Comparison of ENCODE assay signal across 1 cellular context in the genomic region with DNA sequence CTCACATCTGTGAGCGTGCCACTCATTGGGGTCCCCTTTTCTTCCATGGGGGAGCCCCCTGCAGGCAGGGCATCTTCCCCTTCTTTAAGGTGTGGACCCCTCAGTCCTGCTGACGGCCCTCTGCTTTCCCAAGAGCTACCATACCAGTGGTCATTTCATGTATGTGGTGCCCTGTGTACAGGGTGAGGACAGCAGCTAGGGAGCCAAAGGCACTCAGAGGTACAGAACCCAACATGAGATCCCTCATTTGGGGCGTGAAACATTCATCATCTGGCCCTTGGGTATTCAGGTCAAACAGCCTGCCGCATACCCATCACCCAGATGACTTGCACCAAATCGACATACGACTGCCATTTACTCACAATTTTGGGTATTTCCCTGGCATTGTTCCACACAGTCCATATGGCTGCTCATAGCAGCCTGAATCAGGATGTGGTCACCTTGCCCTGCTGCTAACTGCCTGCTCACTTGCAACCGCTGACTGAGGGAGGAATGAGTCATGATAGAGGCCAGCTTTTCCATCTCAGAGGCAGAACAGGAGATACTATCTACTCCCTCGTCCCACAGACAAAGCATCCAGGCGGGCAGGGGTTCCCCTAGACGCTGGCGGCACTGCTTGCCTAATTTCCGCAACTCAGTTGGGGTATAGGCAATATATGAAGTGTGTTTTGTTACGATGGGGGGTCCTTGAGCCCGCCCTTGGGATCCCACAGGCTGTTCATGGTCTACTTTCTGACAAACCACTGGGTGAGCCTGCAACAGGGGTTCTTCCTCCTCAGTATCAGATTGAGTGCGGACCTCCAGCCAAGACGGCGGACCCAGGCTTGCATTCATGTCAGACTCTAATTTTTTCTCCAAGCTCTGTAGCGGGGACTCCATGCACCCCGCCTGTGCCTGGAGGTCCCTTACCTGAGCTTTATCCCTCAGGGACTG.
TF ChIP-seq lines count a peak whose summit lies in the region.

No MANE protein-coding gene starts in this region.

TF ChIP-seq in GM12878, 131 proteins besides CTCF, POLR2A, EP300 and RAD21 (continued from another document and continues in another):
- TF ChIP-seq ZBTB4 (CRISPR knock-in tag; IDR thresholded peaks at IDR 0.05) (no peak), YY1 (IDR thresholded peaks at IDR 0.05; ENCODE audit: low read depth, low read length) (0 out of 2 replicates have a peak, but pooled peaks have one; percentile 30), MYB (IDR thresholded peaks at IDR 0.05; ENCODE audit: borderline replicate concordance, low read depth, low read length) (peak; percentile 66; the same call in 1 of the 2 replicates), PAX8 (IDR thresholded peaks at IDR 0.05) (no peak), RUNX3 (IDR thresholded peaks at IDR 0.05; ENCODE audit: low read length) (peak; percentile 88), E2F4 (IDR thresholded peaks at IDR 0.05; ENCODE audit: low read depth, low read length) (no peak), PBX3 (IDR thresholded peaks at IDR 0.05; ENCODE audit: insufficient replicate concordance, low read depth, low read length) (peak; percentile 11), ZNF622 (IDR thresholded peaks at IDR 0.05) (no peak), CREB1 (IDR thresholded peaks at IDR 0.05; ENCODE audit: low read depth) (no peak), SMAD1 (IDR thresholded peaks at IDR 0.05; ENCODE audit: low read depth, partially characterized antibody) (peak; percentile 59), BCLAF1 (IDR thresholded peaks at IDR 0.05) (no peak), TAF1 (IDR thresholded peaks at IDR 0.05; ENCODE audit: borderline replicate concordance, low read depth, low read length) (no peak), MTA3 (IDR thresholded peaks at IDR 0.05; ENCODE audit: borderline replicate concordance, low read length) (no peak), BCL3 (IDR thresholded peaks at IDR 0.05; ENCODE audit: borderline replicate concordance, insufficient read depth, low read depth, low read length, poor library complexity, severe bottlenecking) (peak; percentile 19), DPF2 (IDR thresholded peaks at IDR 0.05) (peak; percentile 98), CEBPZ (IDR thresholded peaks at IDR 0.05; ENCODE audit: low read depth, low read length) (no peak), NFIC (IDR thresholded peaks at IDR 0.05; ENCODE audit: low read depth, low read length) (peak; percentile 61; the same call in 1 of the 2 replicates), HDGF (IDR thresholded peaks at IDR 0.05) (no peak), REST (IDR thresholded peaks at IDR 0.05; ENCODE audit: low read depth, low read length) (no peak), KDM1A (IDR thresholded peaks at IDR 0.05; ENCODE audit: borderline replicate concordance) (no peak), PAX5 (IDR thresholded peaks at IDR 0.05; ENCODE audit: borderline replicate concordance, low read depth, low read length) (peak; percentile 84; the same call in 1 of the 2 replicates), NR2C1 (IDR thresholded peaks at IDR 0.05) (no peak), MEF2A (IDR thresholded peaks at IDR 0.05; ENCODE audit: insufficient read depth, low read depth, low read length) (no peak), SREBF2 (IDR thresholded peaks at IDR 0.05; ENCODE audit: low read length) (no peak), LARP7 (IDR thresholded peaks at IDR 0.05) (no peak), WRNIP1 (IDR thresholded peaks at IDR 0.05; ENCODE audit: borderline replicate concordance, low read depth, low read length) (no peak), GABPA (IDR thresholded peaks at IDR 0.05; ENCODE audit: low read depth) (no peak)
- TF ChIP-seq, protein P1, sequence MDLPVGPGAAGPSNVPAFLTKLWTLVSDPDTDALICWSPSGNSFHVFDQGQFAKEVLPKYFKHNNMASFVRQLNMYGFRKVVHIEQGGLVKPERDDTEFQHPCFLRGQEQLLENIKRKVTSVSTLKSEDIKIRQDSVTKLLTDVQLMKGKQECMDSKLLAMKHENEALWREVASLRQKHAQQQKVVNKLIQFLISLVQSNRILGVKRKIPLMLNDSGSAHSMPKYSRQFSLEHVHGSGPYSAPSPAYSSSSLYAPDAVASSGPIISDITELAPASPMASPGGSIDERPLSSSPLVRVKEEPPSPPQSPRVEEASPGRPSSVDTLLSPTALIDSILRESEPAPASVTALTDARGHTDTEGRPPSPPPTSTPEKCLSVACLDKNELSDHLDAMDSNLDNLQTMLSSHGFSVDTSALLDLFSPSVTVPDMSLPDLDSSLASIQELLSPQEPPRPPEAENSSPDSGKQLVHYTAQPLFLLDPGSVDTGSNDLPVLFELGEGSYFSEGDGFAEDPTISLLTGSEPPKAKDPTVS (IDR thresholded peaks at IDR 0.05; ENCODE audit: low read depth, low read length), result no peak
